Comparison of ENCODE assay signal across 8 cellular contexts in the genomic region with DNA sequence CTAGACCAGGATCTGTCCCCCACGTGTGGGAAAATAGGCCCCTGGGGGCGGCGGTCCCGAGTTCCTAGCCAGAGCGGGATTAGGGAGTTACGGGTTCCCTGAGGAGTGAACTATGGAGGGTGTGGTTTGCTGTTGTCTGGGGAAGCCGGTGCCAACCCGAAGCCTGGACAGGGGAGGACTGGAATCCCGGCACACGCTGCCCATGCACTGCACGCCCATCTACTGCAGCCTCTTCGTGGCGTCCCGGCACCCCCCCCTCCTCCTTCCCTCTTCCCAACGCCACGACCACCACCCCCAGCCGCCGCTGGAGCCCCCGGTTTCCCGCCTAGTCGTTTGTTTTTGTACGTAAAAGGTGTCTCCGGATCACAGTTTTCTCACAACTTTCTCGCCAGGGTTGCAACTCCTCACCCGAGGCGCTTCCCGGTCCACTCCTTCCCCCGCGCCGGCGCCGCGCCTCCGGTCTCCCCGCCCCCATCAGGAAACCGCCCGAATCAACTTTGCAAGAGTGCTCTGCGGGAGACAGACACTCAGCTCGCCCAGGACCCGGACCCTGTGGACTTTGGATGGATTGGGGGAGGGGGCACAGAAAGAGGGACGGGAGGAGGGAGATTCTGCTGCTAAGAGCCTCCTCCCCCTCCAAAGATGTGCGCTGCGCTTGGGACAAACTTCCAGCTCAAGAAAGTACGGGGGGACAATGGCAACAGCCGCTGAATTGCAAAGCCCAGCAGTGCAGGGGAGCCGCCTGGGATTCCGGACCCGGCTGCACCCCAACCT. TPM values are rescaled to one million over a fixed set of nuclear protein-coding genes. Genes with fewer than 3 reads are reported as not detected.
A peak's percentile ranks its signal among the peaks of the same experiment; 100 is the strongest.
DNase-seq lines count a peak whose midpoint lies in the region; ATAC-seq lines count a peak whose summit lies in the region.

No MANE protein-coding gene starts in this region.

- H3K4me1 ChIP-seq in HAP-1 = no peaks in the 10 kb centered on the region; the same call in none of the 2 replicates

- in situ Hi-C loops in HAP-1 (cut with MboI; ENCODE audit: low sequenced_read_pairs) = no loop called here

- H3K4me3 ChIP-seq in HAP-1 = peak overlapping the region; percentile 54

- H3K9me3 ChIP-seq in HAP-1 = no peaks in the 10 kb centered on the region

- DNase-seq in AG08396 (ENCODE audit: low spot score) (peak; percentile 31), HAP-1 (ENCODE audit: low spot score in 2 of 2) (peak; percentile 58 to 81), left colon (no peak), HCEC 1CT (no peak), NCI-H1092 treated with DMSO at 0.1 percent for 48 hours (lab: John Stamatoyannopoulos, UW) (no peak), NCI-H345 treated with DMSO at 0.1 percent for 48 hours (lab: John Stamatoyannopoulos, UW; ENCODE audit: unreplicated experiment) (no peak), NCI-H446 treated with DMSO at 0.1 percent for 48 hours (lab: John Stamatoyannopoulos, UW) (no peak)
- DNase-seq in activated CD8-positive, alpha-beta memory T cell treated with anti-CD3 and anti-CD28 coated beads, Interleukin-2, amount 50 U/mL, for 48 hours = peak; percentile 59

- H3K36me3 ChIP-seq in HAP-1 (replicated peaks) = peaks cover 6% of the 10 kb centered on the region

- intact Hi-C loops in left colon (cut with DNase I, micrococcal nuclease) = no loop called here

- ATAC-seq in left colon = peak; percentile 60

- H3K27me3 ChIP-seq in HAP-1 (ENCODE audit: low read depth) = no peaks in the 10 kb centered on the region

RNA-seq across cellular contexts. Expression of a gene that starts 1.4 kb away (rescaled TPM):
- total RNA-seq in left colon = not detected

RNA-seq across cellular contexts. Expression of a gene that starts 12.9 kb away (rescaled TPM):
- 10 to 100 TPM; 33.6 to 36.5 TPM for total RNA-seq in left colon

Comparison
In these comparisons a context has a peak if more than half of its experiments do, and no peak if none do; other contexts are left out.
1. DNase-seq: peak in AG08396 (single experiment), HAP-1 (2 of 2) and activated CD8-positive, alpha-beta memory T cell treated with anti-CD3 and anti-CD28 coated beads, Interleukin-2, amount 50 U/mL, for 48 hours (single experiment); none in left colon (0 of 2), HCEC 1CT (single experiment), NCI-H1092 treated with DMSO at 0.1 percent for 48 hours (single experiment), NCI-H345 treated with DMSO at 0.1 percent for 48 hours (single experiment) and NCI-H446 treated with DMSO at 0.1 percent for 48 hours (single experiment).